Comparison of ENCODE assay signal across 14 cellular contexts in genomic region chr3:184455991-184456390, GRCh38.
DNase-seq lines count a peak whose midpoint lies in the region.
"Had no signal": no experiment of that assay in that cellular context is flagged by ENCODE, and none has a peak within 500 bp of the region (broad histone marks: within the 10 kb centered on the region; RNA-seq: fewer than 3 reads in every experiment).

No MANE protein-coding gene starts in this region.

- H2BK120ac ChIP-seq in neuronal stem cell (ENCODE audit: low read depth, low read length) = no peak overlapping the region

- H4K8ac ChIP-seq in neuronal stem cell (ENCODE audit: low read depth, low read length) = no peak overlapping the region

- H3K4ac ChIP-seq in neuronal stem cell (ENCODE audit: low read length) = no peak overlapping the region

- no peak overlapping the region for H2BK15ac ChIP-seq in neuronal stem cell (ENCODE audit: low read length)

- no CpG with 5 or more reads among the region's 3 CpGs for WGBS in neuronal stem cell (ENCODE audit: extremely low coverage in 2 of 2, insufficient read length in 2 of 2, insufficient replicate concordance in 1 of 2), 2 donors

- H3K36me3 ChIP-seq in neuronal stem cell (replicated peaks in 1 of 2; ENCODE audit: control insufficient read depth in 2 of 2, insufficient read depth in 2 of 2, low read length in 2 of 2) = no peaks in the 10 kb centered on the region

- H3K4me1 ChIP-seq in neuronal stem cell (ENCODE audit: control insufficient read depth in 2 of 2, insufficient read depth in 1 of 2, low read depth in 1 of 2, low read length in 2 of 2) = no peaks in the 10 kb centered on the region

- no peak overlapping the region for H3K4me3 ChIP-seq in neuronal stem cell (ENCODE audit: low read length in 2 of 2)
- H3K4me3 ChIP-seq: GM23338 had no signal

- in situ Hi-C loops in G401 (cut with HindIII; ENCODE audit: low sequenced_read_pairs) = no loop called here

- DNase-seq in NCI-H82 (lab: John Stamatoyannopoulos, UW) = peak; percentile 27
- no peak for DNase-seq in NCI-H82 treated with DMSO at 0.1 percent for 48 hours (lab: John Stamatoyannopoulos, UW; ENCODE audit: unreplicated experiment)
- peak; percentile 66 for DNase-seq in G401 (ENCODE audit: low spot score)
- peak; percentile 57 for DNase-seq in cerebellar cortex (ENCODE audit: low spot score)
- DNase-seq in neuronal stem cell (ENCODE audit: low spot score) = no peak
- DNase-seq in activated naive CD4-positive, alpha-beta T cell treated with anti-CD3 and anti-CD28 coated beads, Interleukin-2, amount 50 U/mL, for 16 hours = no peak
- DNase-seq: Calu3; CD4-positive, alpha-beta memory T cell; COR-L47; DMS79; EL; GF-D8; H9 had no signal

- H3K14ac ChIP-seq in neuronal stem cell (ENCODE audit: low read length) = no peak overlapping the region

- H3K27ac ChIP-seq in neuronal stem cell (replicated peaks; ENCODE audit: low read length) = no peak overlapping the region

- no peaks in the 10 kb centered on the region for H3K9me3 ChIP-seq in neuronal stem cell (replicated peaks in 1 of 2; ENCODE audit: control insufficient read depth in 2 of 2, insufficient read depth in 1 of 2, low read depth in 1 of 2, low read length in 2 of 2)

- H3K23ac ChIP-seq in neuronal stem cell (ENCODE audit: low read depth, low read length, poor library complexity) = no peak overlapping the region

- no peaks in the 10 kb centered on the region for H3K79me1 ChIP-seq in neuronal stem cell (ENCODE audit: low read depth, low read length)

- H2BK12ac ChIP-seq in neuronal stem cell (ENCODE audit: low read length) = no peak overlapping the region

- H3K9ac ChIP-seq in neuronal stem cell (ENCODE audit: low read depth, low read length, poor library complexity) = no peak overlapping the region

- H2AFZ ChIP-seq in neuronal stem cell (ENCODE audit: low read length) = no peak overlapping the region
- H2AFZ ChIP-seq: GM23338 had no signal

- no peak overlapping the region for H4K91ac ChIP-seq in neuronal stem cell (ENCODE audit: low read depth, low read length, poor library complexity)

- H2AK5ac ChIP-seq in neuronal stem cell (ENCODE audit: low read depth, low read length) = no peak overlapping the region

- no peak overlapping the region for H3K18ac ChIP-seq in neuronal stem cell (ENCODE audit: low read length)

- peak overlapping the region; percentile 27 for H2BK5ac ChIP-seq in neuronal stem cell (ENCODE audit: low read length)

- peaks cover 0 to 2% (median 0%) of the 10 kb centered on the region in 3 experiments for H3K27me3 ChIP-seq in neuronal stem cell (ENCODE audit: control insufficient read depth in 3 of 3, insufficient read depth in 3 of 3, low read depth in 1 of 3, low read length in 3 of 3)

- H3K4me2 ChIP-seq in neuronal stem cell (ENCODE audit: insufficient read depth, low read length, poor library complexity, severe bottlenecking) = no peak overlapping the region
- H3K4me2 ChIP-seq: GM23338 had no signal

Comparison
In these comparisons a context has a peak if more than half of its experiments do, and no peak if none do; other contexts are left out.
1. DNase-seq: peak in NCI-H82 (single experiment), G401 (single experiment) and cerebellar cortex (single experiment); none in NCI-H82 treated with DMSO at 0.1 percent for 48 hours (single experiment), neuronal stem cell (single experiment) and activated naive CD4-positive, alpha-beta T cell treated with anti-CD3 and anti-CD28 coated beads, Interleukin-2, amount 50 U/mL, for 16 hours (single experiment).